18 cellular contexts compared by ENCODE assay signal in the genomic region with DNA sequence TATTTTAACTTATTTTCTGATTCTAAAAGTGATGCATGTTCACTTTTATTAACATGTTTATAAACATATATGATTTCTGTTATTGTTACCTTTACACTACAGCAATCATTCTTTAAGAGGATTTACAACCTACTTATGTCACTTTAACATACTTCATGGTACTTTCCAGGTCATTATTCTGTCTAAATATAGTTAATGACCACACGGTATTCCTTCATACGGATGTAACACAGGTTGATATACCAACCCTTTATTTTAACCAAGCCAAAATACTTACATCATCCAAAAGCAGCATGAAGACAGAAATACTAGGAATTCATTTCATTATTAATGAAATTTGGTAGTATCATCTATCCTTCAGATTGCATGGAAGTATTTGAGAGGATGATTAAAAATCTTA. TPM values are rescaled to one million over a fixed set of nuclear protein-coding genes. Genes with fewer than 3 reads are reported as not detected.
DNase-seq lines count a peak whose midpoint lies in the region; ATAC-seq and TF ChIP-seq lines count a peak whose summit lies in the region.
"Had no signal": no experiment of that assay in that cellular context is flagged by ENCODE, and none has a peak within 500 bp of the region (broad histone marks: within the 10 kb centered on the region; RNA-seq: fewer than 3 reads in every experiment).

No MANE protein-coding gene starts in this region.

- H3K27ac ChIP-seq in HEK293 (ENCODE audit: extremely low read depth, low read depth, low read length) (no peak overlapping the region), dorsolateral prefrontal cortex (peak overlapping the region in 49 of 59 donors; percentile 1 to 93 (median 81)), lower lobe of right lung (peak overlapping the region; percentile 65), thoracic aorta (peak overlapping the region; percentile 86)

- POLR2A ChIA-PET in HEK293 (lab: Yijun Ruan, JAX) = no interaction called here

- H3K9me3 ChIP-seq in HEK293 (ENCODE audit: control insufficient read depth, insufficient read depth, low read depth, low read length) (no peaks in the 10 kb centered on the region), lower lobe of right lung (no peaks in the 10 kb centered on the region), thoracic aorta (no peaks in the 10 kb centered on the region)

- no peaks in the 10 kb centered on the region for H3K27me3 Mint-ChIP-seq in type B pancreatic cell
- H3K27me3 Mint-ChIP-seq: activated naive CD4-positive, alpha-beta T cell treated with anti-CD3 and anti-CD28 coated beads, Interleukin-2, amount 50 U/mL, for 24 hours; effector memory CD8-positive, alpha-beta T cell had no signal

- no peaks in the 10 kb centered on the region for H3K4me1 ChIP-seq in HEK293 (ENCODE audit: control insufficient read depth, insufficient read depth, low read length)
- peaks cover 10% of the 10 kb centered on the region for H3K4me1 ChIP-seq in lower lobe of right lung
- peaks cover 3 to 30% of the 10 kb centered on the region in 2 donors for H3K4me1 ChIP-seq in thoracic aorta (ENCODE audit: control insufficient read depth in 1 of 2, low read depth in 2 of 2)

- no peak overlapping the region for H3K27ac Mint-ChIP-seq in type B pancreatic cell
- H3K27ac Mint-ChIP-seq: activated naive CD4-positive, alpha-beta T cell treated with anti-CD3 and anti-CD28 coated beads, Interleukin-2, amount 50 U/mL, for 24 hours; activated T-helper 1 cell treated with anti-CD3 and anti-CD28 coated beads, Interleukin-12 subunit alpha, Interleukin-12 subunit beta, Interleukin-2, Interleukin-4 antibody, amounts not matched to agents 30 ng/mL and 10 ng/mL and 1 ng/mL, durations not matched to agents 14 hours and 24 hours and 36 hours had no signal

- peaks cover 0 to 20% of the 10 kb centered on the region in 2 experiments; a peak in 1 of 3 replicates for H3K36me3 ChIP-seq in HEK293 (ENCODE audit: control insufficient read depth in 2 of 2, insufficient read depth in 1 of 2, low read length in 2 of 2)
- H3K36me3 ChIP-seq in lower lobe of right lung = peaks cover 9% of the 10 kb centered on the region
- no peaks in the 10 kb centered on the region for H3K36me3 ChIP-seq in thoracic aorta

- H3K4me1 Mint-ChIP-seq in type B pancreatic cell (ENCODE audit: unreplicated experiment) = no peaks in the 10 kb centered on the region

- no peaks in the 10 kb centered on the region for H3K9me3 Mint-ChIP-seq in type B pancreatic cell
- H3K9me3 Mint-ChIP-seq: activated naive CD4-positive, alpha-beta T cell treated with anti-CD3 and anti-CD28 coated beads, Interleukin-2, amount 50 U/mL, for 24 hours; activated T-helper 1 cell treated with anti-CD3 and anti-CD28 coated beads, Interleukin-12 subunit alpha, Interleukin-12 subunit beta, Interleukin-2, Interleukin-4 antibody, amounts not matched to agents 30 ng/mL and 10 ng/mL and 1 ng/mL, durations not matched to agents 14 hours and 24 hours and 36 hours; effector memory CD8-positive, alpha-beta T cell had no signal

- intact Hi-C loops in dorsolateral prefrontal cortex (cut with DNase I) (no loop called here), lower lobe of right lung (cut with DNase I) (no loop called here), sciatic nerve (cut with DNase I) (no loop called here)

- CTCF ChIA-PET in HEK293 (lab: Yijun Ruan, JAX) = no interaction called here

- no peak overlapping the region for H3K4me3 Mint-ChIP-seq in type B pancreatic cell

- no peak overlapping the region for H3K4me3 ChIP-seq in HEK293 (ENCODE audit: low read depth, low read length)
- peak overlapping the region in 4 of 59 donors; percentile 47 to 70 (median 54) for H3K4me3 ChIP-seq in dorsolateral prefrontal cortex
- H3K4me3 ChIP-seq in lower lobe of right lung = no peak overlapping the region
- H3K4me3 ChIP-seq in thoracic aorta = no peak overlapping the region
- H3K4me3 ChIP-seq: lung had no signal

- ATAC-seq in lower lobe of right lung (no peak), thoracic aorta (ENCODE audit: insufficient number of reproducible peaks, low FRiP score, low read depth) (no peak), sciatic nerve (no peak)
- ATAC-seq: effector memory CD8-positive, alpha-beta T cell had no signal

- H3K36me3 Mint-ChIP-seq in type B pancreatic cell = peaks cover 10% of the 10 kb centered on the region

- no peak for DNase-seq in dorsolateral prefrontal cortex
- no peak for DNase-seq in lower lobe of right lung
- DNase-seq in thoracic aorta (ENCODE audit: low spot score) = no peak
- no peak for DNase-seq in sciatic nerve (ENCODE audit: low spot score)
- DNase-seq in NCI-H187 treated with DMSO at 0.1 percent for 48 hours (lab: John Stamatoyannopoulos, UW) = no peak
- DNase-seq in type B pancreatic cell (ENCODE audit: extremely low spot score, unreplicated experiment) = no peak
- no peak for DNase-seq in NCI-H146 (lab: John Stamatoyannopoulos, UW)
- DNase-seq: effector memory CD8-positive, alpha-beta T cell; KBM-7; NCI-H1694; SHP77; stimulated activated CD4-positive, alpha-beta T cell treated with anti-CD3 and anti-CD28 coated beads, Interleukin-2, amount 100 ng/mL, for 24 hours; stimulated activated naive CD4-positive, alpha-beta T cell treated with Interleukin-2 at 50 U/mL for 16 hours; SW 1271 had no signal

- H3K27me3 ChIP-seq in dorsolateral prefrontal cortex = no peaks in the 10 kb centered on the region
- H3K27me3 ChIP-seq in lower lobe of right lung (ENCODE audit: low read depth) = no peaks in the 10 kb centered on the region
- H3K27me3 ChIP-seq in thoracic aorta (replicated peaks; ENCODE audit: insufficient read depth) = no peaks in the 10 kb centered on the region

- TF ChIP-seq CTCF in HEK293 (tag by site-specific recombination; IDR thresholded peaks at IDR 0.05) (no peak), dorsolateral prefrontal cortex (IDR thresholded peaks at IDR 0.05 in 54 of 56, conservative IDR thresholded peaks at IDR 0.05 in 2 of 56; ENCODE audit: low read depth in 1 of 56, partially characterized antibody in 56 of 56) (no peak), lower lobe of right lung (IDR thresholded peaks at IDR 0.05) (no peak), thoracic aorta (IDR thresholded peaks at IDR 0.05) (no peak), type B pancreatic cell (conservative IDR thresholded peaks at IDR 0.05) (no peak)

TF ChIP-seq in HEK293, 187 proteins besides CTCF, POLR2A, EP300 and RAD21:
- TF ChIP-seq ZNF292 (tag by site-specific recombination; IDR thresholded peaks at IDR 0.05; ENCODE audit: borderline replicate concordance, low read depth) (no peak), ZNF677 (tag by site-specific recombination; IDR thresholded peaks at IDR 0.05) (no peak), ZNF747 (tag by site-specific recombination; IDR thresholded peaks at IDR 0.05) (no peak), HOXA7 (CRISPR knock-in tag; IDR thresholded peaks at IDR 0.05; ENCODE audit: borderline replicate concordance) (no peak), ZNF248 (tag by site-specific recombination; IDR thresholded peaks at IDR 0.05) (no peak), ZNF324 (tag by site-specific recombination; IDR thresholded peaks at IDR 0.05) (no peak), ZNF843 (tag by site-specific recombination; IDR thresholded peaks at IDR 0.05) (no peak), ZNF521 (tag by site-specific recombination; IDR thresholded peaks at IDR 0.05) (no peak), REPIN1 (tag by site-specific recombination; IDR thresholded peaks at IDR 0.05; ENCODE audit: low read depth) (no peak), SP7 (tag by site-specific recombination; IDR thresholded peaks at IDR 0.05) (0 out of 2 replicates have a peak, but pooled peaks have one; percentile 13), ZBTB8A (tag by site-specific recombination; IDR thresholded peaks at IDR 0.05) (no peak), KLF10 (tag by site-specific recombination; IDR thresholded peaks at IDR 0.05) (no peak)
- TF ChIP-seq, protein P1, sequence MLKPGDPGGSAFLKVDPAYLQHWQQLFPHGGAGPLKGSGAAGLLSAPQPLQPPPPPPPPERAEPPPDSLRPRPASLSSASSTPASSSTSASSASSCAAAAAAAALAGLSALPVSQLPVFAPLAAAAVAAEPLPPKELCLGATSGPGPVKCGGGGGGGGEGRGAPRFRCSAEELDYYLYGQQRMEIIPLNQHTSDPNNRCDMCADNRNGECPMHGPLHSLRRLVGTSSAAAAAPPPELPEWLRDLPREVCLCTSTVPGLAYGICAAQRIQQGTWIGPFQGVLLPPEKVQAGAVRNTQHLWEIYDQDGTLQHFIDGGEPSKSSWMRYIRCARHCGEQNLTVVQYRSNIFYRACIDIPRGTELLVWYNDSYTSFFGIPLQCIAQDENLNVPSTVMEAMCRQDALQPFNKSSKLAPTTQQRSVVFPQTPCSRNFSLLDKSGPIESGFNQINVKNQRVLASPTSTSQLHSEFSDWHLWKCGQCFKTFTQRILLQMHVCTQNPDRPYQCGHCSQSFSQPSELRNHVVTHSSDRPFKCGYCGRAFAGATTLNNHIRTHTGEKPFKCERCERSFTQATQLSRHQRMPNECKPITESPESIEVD (tag by site-specific recombination; IDR thresholded peaks at IDR 0.05) = 0 out of 2 replicates have a peak, but pooled peaks have one; percentile 22

RNA-seq across cellular contexts. Expression of a gene that starts 18.6 kb away (rescaled TPM):
- total RNA-seq in dorsolateral prefrontal cortex = 10 to 100 TPM; 25.7 to 54.3 (median 38.9) TPM
- 26.3 TPM for total RNA-seq in lower lobe of right lung
- total RNA-seq in thoracic aorta = 10 to 100 TPM; 28.4 to 53.5 TPM
- total RNA-seq in sciatic nerve = 31.8 TPM
- 24.7 and 26.0 TPM in 2 replicates for total RNA-seq in type B pancreatic cell (ENCODE audit: low replicate concordance)
